In genomic region chr17:76492989-76493501, GRCh38 we compare ENCODE assay signal across 8 cellular contexts. TPM values are rescaled to one million over a fixed set of nuclear protein-coding genes. Genes with fewer than 3 reads are reported as not detected.
A peak's percentile ranks its signal among the peaks of the same experiment; 100 is the strongest.
DNase-seq lines count a peak whose midpoint lies in the region; ATAC-seq, FAIRE-seq and TF ChIP-seq lines count a peak whose summit lies in the region.

No MANE protein-coding gene starts in this region.

- intact Hi-C loops in activated T-helper 2 cell treated with anti-CD3 and anti-CD28 coated beads, Interferon-gamma antibody, Interleukin-2, Interleukin-4, amounts not matched to agents 10 μg/mL and 5 μg/mL and 100 μg/mL, durations not matched to agents 14 hours and 24 hours and 36 hours (cut with micrococcal nuclease): loop anchor here (1.0 kb wide), 1 partner anchor 22 kb away; no protein-coding TSS in a partner anchor
- intact Hi-C loops in pancreas (cut with DNase I): no loop called here

- H3K27me3 Mint-ChIP-seq in activated T-helper 2 cell treated with anti-CD3 and anti-CD28 coated beads, Interferon-gamma antibody, Interleukin-2, Interleukin-4, amounts not matched to agents 10 μg/mL and 5 μg/mL and 100 μg/mL, durations not matched to agents 14 hours and 24 hours and 36 hours (ENCODE audit: low read depth): no peaks in the 10 kb centered on the region

- no peaks in the 10 kb centered on the region for H3K27me3 ChIP-seq in MM.1S (replicated peaks; ENCODE audit: insufficient read depth, low read length)
- no peaks in the 10 kb centered on the region for H3K27me3 ChIP-seq in pancreas

- no peaks in the 10 kb centered on the region for H4K20me1 ChIP-seq in MM.1S (ENCODE audit: insufficient read depth, low read length)

- peak; percentile 43 for ATAC-seq in GM21528 (IDR thresholded peaks at IDR 0.05; ENCODE audit: low FRiP score, unreplicated experiment)
- peak in 3 of 4 donors; percentile 10 to 59 (median 53) for ATAC-seq in pancreas
- no peak for ATAC-seq in HG03139 (IDR thresholded peaks at IDR 0.05; ENCODE audit: unreplicated experiment)
- no peak for ATAC-seq in GM18520 (IDR thresholded peaks at IDR 0.05; ENCODE audit: unreplicated experiment)

- DNase-seq in ELR (ENCODE audit: low read depth) (peak; percentile 93), MM.1S (peak; percentile 81), fibroblast of the conjunctiva (ENCODE audit: low read depth) (peak; percentile 21), pancreas (peak in 2 of 6 donors; percentile 27 to 66)
- peak; percentile 48 for DNase-seq in activated T-helper 2 cell treated with anti-CD3 and anti-CD28 coated beads, Interferon-gamma antibody, Interleukin-2, Interleukin-4, amounts not matched to agents 10 μg/mL and 5 μg/mL and 100 μg/mL, durations not matched to agents 14 hours and 24 hours and 36 hours (ENCODE audit: low spot score)

- peaks cover 30% of the 10 kb centered on the region for H3K4me1 Mint-ChIP-seq in activated T-helper 2 cell treated with anti-CD3 and anti-CD28 coated beads, Interferon-gamma antibody, Interleukin-2, Interleukin-4, amounts not matched to agents 10 μg/mL and 5 μg/mL and 100 μg/mL, durations not matched to agents 14 hours and 24 hours and 36 hours (ENCODE audit: low read depth)

- WGBS in pancreas, 2 donors: 50 to 59% methylated on average over 15 of the region's 15 CpGs

- H3K9me2 ChIP-seq in MM.1S (replicated peaks; ENCODE audit: insufficient read depth, low read length): no peaks in the 10 kb centered on the region

- H3K27ac ChIP-seq in MM.1S (ENCODE audit: low read length): peak overlapping the region; percentile 83
- H3K27ac ChIP-seq in pancreas: peak overlapping the region in 3 of 4 donors; percentile 17 to 80 (median 63)

- H3K4me1 ChIP-seq in MM.1S (ENCODE audit: low read length) (peaks cover 49% of the 10 kb centered on the region), pancreas (peaks cover 9 to 10% (median 9%) of the 10 kb centered on the region in 3 donors)

- peak overlapping the region; percentile 3; the same call in 1 of the 2 replicates for H2AFZ ChIP-seq in MM.1S (ENCODE audit: low read length)

- no peaks in the 10 kb centered on the region for H3K9me3 Mint-ChIP-seq in activated T-helper 2 cell treated with anti-CD3 and anti-CD28 coated beads, Interferon-gamma antibody, Interleukin-2, Interleukin-4, amounts not matched to agents 10 μg/mL and 5 μg/mL and 100 μg/mL, durations not matched to agents 14 hours and 24 hours and 36 hours

- H3K27ac Mint-ChIP-seq in activated T-helper 2 cell treated with anti-CD3 and anti-CD28 coated beads, Interferon-gamma antibody, Interleukin-2, Interleukin-4, amounts not matched to agents 10 μg/mL and 5 μg/mL and 100 μg/mL, durations not matched to agents 14 hours and 24 hours and 36 hours: peak overlapping the region; percentile 95

- H3K36me3 Mint-ChIP-seq in activated T-helper 2 cell treated with anti-CD3 and anti-CD28 coated beads, Interferon-gamma antibody, Interleukin-2, Interleukin-4, amounts not matched to agents 10 μg/mL and 5 μg/mL and 100 μg/mL, durations not matched to agents 14 hours and 24 hours and 36 hours (ENCODE audit: low read depth): peaks cover 3% of the 10 kb centered on the region

- no peak for FAIRE-seq in pancreas (lab: Jason Lieb, UNC)

- peak overlapping the region; percentile 10; the same call in 1 of the 2 replicates for H3K4me3 ChIP-seq in MM.1S (ENCODE audit: low read length)
- H3K4me3 ChIP-seq in pancreas: peak overlapping the region in 1 of 4 donors; percentile 5

- H3K36me3 ChIP-seq in MM.1S (replicated peaks; ENCODE audit: insufficient read depth, low read length) (no peaks in the 10 kb centered on the region), pancreas (no peaks in the 10 kb centered on the region)

- H3K9me3 ChIP-seq in MM.1S (replicated peaks; ENCODE audit: insufficient read depth, low read length) (no peaks in the 10 kb centered on the region), pancreas (no peaks in the 10 kb centered on the region)

- TF ChIP-seq CTCF in MM.1S (IDR thresholded peaks at IDR 0.05; ENCODE audit: low read length) (no peak), pancreas (IDR thresholded peaks at IDR 0.05) (no peak)

- H3K79me2 ChIP-seq in MM.1S (ENCODE audit: low read length): peaks cover 47% of the 10 kb centered on the region

- H3F3A ChIP-seq in MM.1S (ENCODE audit: insufficient read depth, low read length): peaks cover 25% of the 10 kb centered on the region

- peak overlapping the region; percentile 71 for H3K4me3 Mint-ChIP-seq in activated T-helper 2 cell treated with anti-CD3 and anti-CD28 coated beads, Interferon-gamma antibody, Interleukin-2, Interleukin-4, amounts not matched to agents 10 μg/mL and 5 μg/mL and 100 μg/mL, durations not matched to agents 14 hours and 24 hours and 36 hours (ENCODE audit: low read depth)

- peak overlapping the region; percentile 75 for H3K4me2 ChIP-seq in MM.1S (ENCODE audit: low read depth, low read length)

- H3K9ac ChIP-seq in MM.1S (ENCODE audit: low read length): peak overlapping the region; percentile 61

RNA-seq across cellular contexts. Expression of gene RHBDF2, which starts 8.2 kb away (rescaled TPM):
- total RNA-seq in activated T-helper 2 cell treated with anti-CD3 and anti-CD28 coated beads, Interferon-gamma antibody, Interleukin-2, Interleukin-4, amounts not matched to agents 10 μg/mL and 5 μg/mL and 100 μg/mL, durations not matched to agents 14 hours and 24 hours and 36 hours: 45.3 and 48.5 TPM in 2 replicates
- total RNA-seq in pancreas: 10 to 100 TPM; 19.0 to 50.1 (median 22.4) TPM
- polyA plus RNA-seq in pancreas: 10 to 100 TPM; 18.0 to 41.8 TPM

RNA-seq across cellular contexts. Expression of gene AANAT, which starts 25.6 kb away (rescaled TPM):
- total RNA-seq in activated T-helper 2 cell treated with anti-CD3 and anti-CD28 coated beads, Interferon-gamma antibody, Interleukin-2, Interleukin-4, amounts not matched to agents 10 μg/mL and 5 μg/mL and 100 μg/mL, durations not matched to agents 14 hours and 24 hours and 36 hours: 0.18 TPM in 1 of 2 replicates, not detected in the other
- under 1 TPM in 1 of 6 donors, not detected in 5; 0.16 TPM for total RNA-seq in pancreas
- polyA plus RNA-seq in pancreas: under 1 TPM in 1 of 2 donors, not detected in 1; 0.23 TPM

RNA-seq across cellular contexts. Expression of gene UBE2O, which starts 40.1 kb away (rescaled TPM):
- 46.0 and 46.5 TPM in 2 replicates for total RNA-seq in activated T-helper 2 cell treated with anti-CD3 and anti-CD28 coated beads, Interferon-gamma antibody, Interleukin-2, Interleukin-4, amounts not matched to agents 10 μg/mL and 5 μg/mL and 100 μg/mL, durations not matched to agents 14 hours and 24 hours and 36 hours
- 10 to 100 TPM; 10.4 to 19.8 (median 14.3) TPM for total RNA-seq in pancreas
- polyA plus RNA-seq in pancreas: 10 to 100 TPM; 16.3 to 17.3 TPM

RNA-seq across cellular contexts. Expression of gene CYGB, which starts 44.5 kb away (rescaled TPM):
- total RNA-seq in activated T-helper 2 cell treated with anti-CD3 and anti-CD28 coated beads, Interferon-gamma antibody, Interleukin-2, Interleukin-4, amounts not matched to agents 10 μg/mL and 5 μg/mL and 100 μg/mL, durations not matched to agents 14 hours and 24 hours and 36 hours: not detected in 2 replicates
- 10 to 100 TPM in 1 of 6 donors, 1 to 10 TPM in 5; 2.6 to 15.7 (median 6.5) TPM for total RNA-seq in pancreas
- polyA plus RNA-seq in pancreas: 10 to 100 TPM in 1 of 2 donors, 1 to 10 TPM in 1; 9.8 to 10.3 TPM

RNA-seq across cellular contexts. Expression of gene PRCD, which starts 46.8 kb away (rescaled TPM):
- total RNA-seq in activated T-helper 2 cell treated with anti-CD3 and anti-CD28 coated beads, Interferon-gamma antibody, Interleukin-2, Interleukin-4, amounts not matched to agents 10 μg/mL and 5 μg/mL and 100 μg/mL, durations not matched to agents 14 hours and 24 hours and 36 hours: not detected in 2 replicates
- total RNA-seq in pancreas: 1 to 10 TPM in 2 of 6 donors, under 1 TPM in 4; 0.55 to 3.0 (median 0.84) TPM
- 1 to 10 TPM; 5.2 to 7.3 TPM for polyA plus RNA-seq in pancreas

Comparison
In these comparisons a context has a peak if more than half of its experiments do, and no peak if none do; other contexts are left out.
1. ATAC-seq: peak in GM21528 (single experiment) and pancreas (3 of 4); none in HG03139 (single experiment) and GM18520 (single experiment).